In genomic region chr15:30755036-30755687, GRCh38 we compare ENCODE assay signal across 8 cellular contexts.
DNase-seq lines count a peak whose midpoint lies in the region; ATAC-seq and TF ChIP-seq lines count a peak whose summit lies in the region.
"Not testable (repeated sequence)": the region's sequence is repeated elsewhere in the genome, so short reads cannot be mapped to it uniquely, and the experiment has no call there.

No MANE protein-coding gene starts in this region.

- H3K4me1 Mint-ChIP-seq in CD4-positive, CD25-positive, alpha-beta regulatory T cell; activated CD4-positive, alpha-beta T cell treated with anti-CD3 and anti-CD28 coated beads, Interleukin-2, amount 10 ng/mL, durations not matched to agents 24 days and 14 days; activated naive CD8-positive, alpha-beta T cell treated with anti-CD3 and anti-CD28 coated beads, Interleukin-2, amount 10 ng/mL, durations not matched to agents 7 days and 5 days; glutamatergic neuron (ENCODE audit: low read depth, unreplicated experiment): not testable (repeated sequence)

- not testable (repeated sequence) for H3K4me1 ChIP-seq in CD4-positive, CD25-positive, alpha-beta regulatory T cell (ENCODE audit: control insufficient read depth, insufficient read depth, low read length, poor library complexity, severe bottlenecking)

- not testable (repeated sequence) for H3K36me3 ChIP-seq in CD4-positive, CD25-positive, alpha-beta regulatory T cell (ENCODE audit: control insufficient read depth, insufficient read depth, low read length)

- not testable (repeated sequence) for H3K36me3 Mint-ChIP-seq in CD4-positive, CD25-positive, alpha-beta regulatory T cell; glutamatergic neuron (ENCODE audit: unreplicated experiment)
- H3K36me3 Mint-ChIP-seq in activated CD4-positive, alpha-beta T cell treated with anti-CD3 and anti-CD28 coated beads, Interleukin-2, amount 10 ng/mL, durations not matched to agents 24 days and 14 days (ENCODE audit: low read depth) = peaks cover 28% of the 10 kb centered on the region
- peaks cover 13% of the 10 kb centered on the region for H3K36me3 Mint-ChIP-seq in activated naive CD8-positive, alpha-beta T cell treated with anti-CD3 and anti-CD28 coated beads, Interleukin-2, amount 10 ng/mL, durations not matched to agents 7 days and 5 days

- not testable (repeated sequence) for H3K27me3 ChIP-seq in CD4-positive, CD25-positive, alpha-beta regulatory T cell (ENCODE audit: control insufficient read depth, insufficient read depth, low read length)

- H3K27ac Mint-ChIP-seq in CD4-positive, CD25-positive, alpha-beta regulatory T cell; activated CD4-positive, alpha-beta T cell treated with anti-CD3 and anti-CD28 coated beads, Interleukin-2, amount 10 ng/mL, durations not matched to agents 24 days and 14 days; activated naive CD8-positive, alpha-beta T cell treated with anti-CD3 and anti-CD28 coated beads, Interleukin-2, amount 10 ng/mL, durations not matched to agents 7 days and 5 days; glutamatergic neuron (ENCODE audit: unreplicated experiment): not testable (repeated sequence)

- POLR2A ChIA-PET in activated naive CD8-positive, alpha-beta T cell treated with anti-CD3 and anti-CD28 coated beads, Interleukin-2, amount 10 ng/mL, durations not matched to agents 7 days and 5 days (lab: Charles Lee) = not testable (repeated sequence)

- not testable (repeated sequence) for H3K27me3 Mint-ChIP-seq in CD4-positive, CD25-positive, alpha-beta regulatory T cell; activated CD4-positive, alpha-beta T cell treated with anti-CD3 and anti-CD28 coated beads, Interleukin-2, amount 10 ng/mL, durations not matched to agents 24 days and 14 days; activated naive CD8-positive, alpha-beta T cell treated with anti-CD3 and anti-CD28 coated beads, Interleukin-2, amount 10 ng/mL, durations not matched to agents 7 days and 5 days; glutamatergic neuron (ENCODE audit: unreplicated experiment)

- H3K9me3 Mint-ChIP-seq in CD4-positive, CD25-positive, alpha-beta regulatory T cell; activated CD4-positive, alpha-beta T cell treated with anti-CD3 and anti-CD28 coated beads, Interleukin-2, amount 10 ng/mL, durations not matched to agents 24 days and 14 days; activated naive CD8-positive, alpha-beta T cell treated with anti-CD3 and anti-CD28 coated beads, Interleukin-2, amount 10 ng/mL, durations not matched to agents 7 days and 5 days; glutamatergic neuron (ENCODE audit: unreplicated experiment): not testable (repeated sequence)

- H3K9me3 ChIP-seq in CD4-positive, CD25-positive, alpha-beta regulatory T cell (ENCODE audit: control insufficient read depth in 2 of 2, low read length in 2 of 2) = not testable (repeated sequence)

- DNase-seq in CD4-positive, CD25-positive, alpha-beta regulatory T cell = peak in 2 of 3 donors; percentile 62 to 65
- peak; percentile 90 for DNase-seq in activated CD4-positive, alpha-beta T cell treated with anti-CD3 and anti-CD28 coated beads, Interleukin-2, amount 10 ng/mL, durations not matched to agents 24 days and 14 days
- peak; percentile 79 for DNase-seq in activated naive CD8-positive, alpha-beta T cell treated with anti-CD3 and anti-CD28 coated beads, Interleukin-2, amount 10 ng/mL, durations not matched to agents 7 days and 5 days
- DNase-seq in glutamatergic neuron (peak; percentile 89), omental fat pad (ENCODE audit: low spot score) (peak; percentile 73)
- peak; percentile 53 for DNase-seq in stimulated activated CD8-positive, alpha-beta memory T cell treated with anti-CD3 and anti-CD28 coated beads, Interleukin-15, amount 100 ng/mL, for 1 hour (ENCODE audit: low read depth)

- not testable (repeated sequence) for H3K4me3 Mint-ChIP-seq in CD4-positive, CD25-positive, alpha-beta regulatory T cell; activated CD4-positive, alpha-beta T cell treated with anti-CD3 and anti-CD28 coated beads, Interleukin-2, amount 10 ng/mL, durations not matched to agents 24 days and 14 days; activated naive CD8-positive, alpha-beta T cell treated with anti-CD3 and anti-CD28 coated beads, Interleukin-2, amount 10 ng/mL, durations not matched to agents 7 days and 5 days; glutamatergic neuron (ENCODE audit: unreplicated experiment)

- intact Hi-C loops in activated CD4-positive, alpha-beta T cell treated with anti-CD3 and anti-CD28 coated beads, Interleukin-2, amount 10 ng/mL, durations not matched to agents 24 days and 14 days (cut with micrococcal nuclease) = loop anchor here (10.0 kb wide), 1 partner anchor 90 kb away; no protein-coding TSS in a partner anchor

- H3K27ac ChIP-seq in CD4-positive, CD25-positive, alpha-beta regulatory T cell (ENCODE audit: insufficient read depth, low read length, poor library complexity, severe bottlenecking) = not testable (repeated sequence)

- ATAC-seq in CD4-positive, CD25-positive, alpha-beta regulatory T cell (ENCODE audit: low read depth in 2 of 2) = peak; percentile 66 to 68
- ATAC-seq in GM19452 (IDR thresholded peaks at IDR 0.05; ENCODE audit: unreplicated experiment) (peak; percentile 56), HG03439 (IDR thresholded peaks at IDR 0.05; ENCODE audit: unreplicated experiment) (peak; percentile 91)
- ATAC-seq in activated naive CD8-positive, alpha-beta T cell treated with anti-CD3 and anti-CD28 coated beads, Interleukin-2, amount 10 ng/mL, durations not matched to agents 7 days and 5 days (ENCODE audit: low read depth) = peak; percentile 61
- ATAC-seq in omental fat pad (ENCODE audit: low FRiP score) = not testable (repeated sequence)

- H3K4me3 ChIP-seq in CD4-positive, CD25-positive, alpha-beta regulatory T cell (ENCODE audit: low read depth, low read length) = not testable (repeated sequence)

- peak; percentile 57 for TF ChIP-seq CTCF in glutamatergic neuron (IDR thresholded peaks at IDR 0.05; ENCODE audit: partially characterized antibody, unreplicated experiment)
- not testable (repeated sequence) for TF ChIP-seq CTCF in omental fat pad (IDR thresholded peaks at IDR 0.05)
